15 cellular contexts compared by ENCODE assay signal in genomic region chr1:161706116-161706482, GRCh38. TPM values are rescaled to one million over a fixed set of nuclear protein-coding genes. Genes with fewer than 3 reads are reported as not detected.
A peak's percentile ranks its signal among the peaks of the same experiment; 100 is the strongest.
DNase-seq lines count a peak whose midpoint lies in the region; ATAC-seq and TF ChIP-seq lines count a peak whose summit lies in the region.
"Had no signal": no experiment of that assay in that cellular context is flagged by ENCODE, and none has a peak within 500 bp of the region (broad histone marks: within the 10 kb centered on the region; RNA-seq: fewer than 3 reads in every experiment).

No MANE protein-coding gene starts in this region.

- no peaks in the 10 kb centered on the region for H3K9me3 ChIP-seq in HCT116 (ENCODE audit: control insufficient read depth in 1 of 2, insufficient read depth in 1 of 2, low read depth in 1 of 2, low read length in 2 of 2)
- no peaks in the 10 kb centered on the region for H3K9me3 ChIP-seq in SU-DHL-6 (ENCODE audit: insufficient read depth, low read length)
- H3K9me3 ChIP-seq in osteoblast (ENCODE audit: low read depth, low read length) = no peaks in the 10 kb centered on the region
- H3K9me3 ChIP-seq in left lung = no peaks in the 10 kb centered on the region
- H3K9me3 ChIP-seq: esophagus muscularis mucosa, Peyer's patch had no signal

- H4K20me1 ChIP-seq in HCT116 (ENCODE audit: insufficient read depth) (no peaks in the 10 kb centered on the region), SU-DHL-6 (ENCODE audit: low read depth, low read length) (0 out of 2 replicates have a peak, but pooled peaks cover 5% of the 10 kb centered on the region), osteoblast (ENCODE audit: insufficient read depth, low read length) (no peaks in the 10 kb centered on the region)

- DNase-seq in EL = peak; percentile 77
- no peak for DNase-seq in HCT116 (ENCODE audit: low read depth, low spot score)
- no peak for DNase-seq in osteoblast (ENCODE audit: insufficient read length, low spot score, missing footprints)
- no peak for DNase-seq in stimulated activated naive CD4-positive, alpha-beta T cell treated with Interleukin-2 at 50 U/mL for 16 hours (lab: John Stamatoyannopoulos, UW)
- no peak for DNase-seq in left lung
- DNase-seq in left lobe of liver (ENCODE audit: low spot score) = no peak
- DNase-seq in cerebellar nuclear complex (lab: John Stamatoyannopoulos, UW) = no peak
- DNase-seq: DMS 273 treated with DMSO at 0.1 percent for 48 hours; NCI-H2171; stimulated activated CD4-positive, alpha-beta T cell treated with anti-CD3 and anti-CD28 coated beads, Interleukin-12 subunit alpha, Interleukin-12 subunit beta, amount 100 ng/mL, for 4 hours had no signal

- H3K27ac ChIP-seq in HCT116 (ENCODE audit: low read depth, low read length) (no peak overlapping the region), SU-DHL-6 (ENCODE audit: low read depth, low read length) (peak overlapping the region; percentile 98), osteoblast (ENCODE audit: low read depth, low read length) (peak overlapping the region; percentile 94), left lung (no peak overlapping the region)
- H3K27ac ChIP-seq: KMS-11 had no signal

- CTCF ChIA-PET in HCT116 (lab: Charles Lee) = no interaction called here

- H3K4me2 ChIP-seq in HCT116 (ENCODE audit: low read length) (0 out of 2 replicates have a peak overlapping the region, but pooled peaks have one; percentile 10), SU-DHL-6 (ENCODE audit: low read depth, low read length, poor library complexity, severe bottlenecking) (peak overlapping the region; percentile 91), osteoblast (ENCODE audit: insufficient read depth, low read length) (peak overlapping the region; percentile 54)
- H3K4me2 ChIP-seq: KMS-11 had no signal

- RAD21 ChIA-PET in HCT116 (lab: Charles Lee; ENCODE audit: low non-redundant PET in 1 of 2, low total read pairs in 2 of 2, uncharacterized antibody in 2 of 2, unreplicated experiment in 2 of 2) = no interaction called here

- POLR2A ChIA-PET in HCT116 (lab: Charles Lee) = no interaction called here

- H3K36me3 ChIP-seq in HCT116 (ENCODE audit: control insufficient read depth in 1 of 2, insufficient read depth in 2 of 2, low read length in 2 of 2) = no peaks in the 10 kb centered on the region
- peaks cover 10% of the 10 kb centered on the region for H3K36me3 ChIP-seq in SU-DHL-6 (ENCODE audit: low read length)
- H3K36me3 ChIP-seq in osteoblast (ENCODE audit: insufficient read depth, low read length) = no peaks in the 10 kb centered on the region
- H3K36me3 ChIP-seq in left lung = no peaks in the 10 kb centered on the region
- H3K36me3 ChIP-seq: esophagus muscularis mucosa, Peyer's patch had no signal

- H3K9ac ChIP-seq in HCT116 (ENCODE audit: low read length) (no peak overlapping the region), SU-DHL-6 (ENCODE audit: low read length) (peak overlapping the region; percentile 75)
- H3K9ac ChIP-seq: KMS-11 had no signal

- H3K9me2 ChIP-seq in HCT116 (ENCODE audit: insufficient read depth) (no peaks in the 10 kb centered on the region), SU-DHL-6 (replicated peaks; ENCODE audit: insufficient read depth, low read length) (no peaks in the 10 kb centered on the region)

- no peak for TF ChIP-seq RAD21 in HCT116 (IDR thresholded peaks at IDR 0.05; ENCODE audit: low read depth)

- H3K27me3 ChIP-seq in HCT116 (ENCODE audit: insufficient read depth, low read length) = no peaks in the 10 kb centered on the region
- no peaks in the 10 kb centered on the region for H3K27me3 ChIP-seq in SU-DHL-6 (ENCODE audit: low read length)
- no peaks in the 10 kb centered on the region for H3K27me3 ChIP-seq in osteoblast (ENCODE audit: insufficient read depth, low read length)
- peaks cover 0 to 50% of the 10 kb centered on the region in 2 donors for H3K27me3 ChIP-seq in left lung
- H3K27me3 ChIP-seq: Peyer's patch had no signal

- no peak for TF ChIP-seq POLR2A in HCT116 (IDR thresholded peaks at IDR 0.05; ENCODE audit: borderline replicate concordance, extremely low read depth, insufficient read depth, insufficient read length)

- H2AFZ ChIP-seq in HCT116 (ENCODE audit: low read depth, low read length, poor library complexity, severe bottlenecking) (no peak overlapping the region), SU-DHL-6 (ENCODE audit: low read depth, low read length, severe bottlenecking) (no peak overlapping the region), osteoblast (ENCODE audit: low read length) (peak overlapping the region; percentile 72)

- no TSS peak for BruUV-seq in HCT116 (replicated peaks; lab: Mats Ljungman, UMichigan)

- H3K4me1 ChIP-seq in HCT116 (ENCODE audit: control insufficient read depth in 1 of 2, insufficient read depth in 2 of 2, low read length in 2 of 2) = peaks cover 0 to 11% of the 10 kb centered on the region in 2 experiments; a peak in 2 of 4 replicates
- peaks cover 19% of the 10 kb centered on the region for H3K4me1 ChIP-seq in osteoblast (ENCODE audit: insufficient read depth, low read length)
- no peaks in the 10 kb centered on the region for H3K4me1 ChIP-seq in left lung
- H3K4me1 ChIP-seq: esophagus muscularis mucosa, Peyer's patch had no signal

- no peak overlapping the region for H3K4me3 ChIP-seq in HCT116 (replicated peaks in 1 of 2; ENCODE audit: low read depth in 1 of 2, low read length in 2 of 2)
- H3K4me3 ChIP-seq in SU-DHL-6 (ENCODE audit: insufficient read depth, low read length, poor library complexity, severe bottlenecking) = peak overlapping the region; percentile 44
- peak overlapping the region; percentile 4 for H3K4me3 ChIP-seq in osteoblast (ENCODE audit: insufficient read depth, low read length)
- no peak overlapping the region for H3K4me3 ChIP-seq in left lung
- H3K4me3 ChIP-seq: esophagus muscularis mucosa, Peyer's patch had no signal

- intact Hi-C loops in HCT116 (cut with micrococcal nuclease) = no loop called here
- intact Hi-C loops in left lung (cut with DNase I) = no loop called here

- peaks cover 52% of the 10 kb centered on the region for H3F3A ChIP-seq in SU-DHL-6 (ENCODE audit: insufficient read depth)

- H3K79me2 ChIP-seq in HCT116 (ENCODE audit: insufficient read depth, low read length) = no peaks in the 10 kb centered on the region
- peaks cover 41% of the 10 kb centered on the region for H3K79me2 ChIP-seq in SU-DHL-6 (ENCODE audit: insufficient read depth, low read length)
- no peaks in the 10 kb centered on the region for H3K79me2 ChIP-seq in osteoblast (ENCODE audit: insufficient read depth, low read length)

- ATAC-seq in HCT116 = no peak
- no peak for ATAC-seq in left lung
- no peak for ATAC-seq in left lobe of liver
- ATAC-seq: natural killer cell treated with Interleukin-12 subunit alpha and Interleukin-12 subunit beta and Interleukin-15 and Interleukin-18, amount 100 ng/mL, for 72 hours had no signal

- TF ChIP-seq CTCF in HCT116 (IDR thresholded peaks at IDR 0.05 in 2 of 3, conservative IDR thresholded peaks at IDR 0.05 in 1 of 3; ENCODE audit: borderline replicate concordance in 1 of 3, insufficient read depth in 1 of 3, low read depth in 2 of 3, low read length in 2 of 3) (no peak), SU-DHL-6 (IDR thresholded peaks at IDR 0.05; ENCODE audit: insufficient read depth, low read length, poor library complexity, severe bottlenecking) (no peak), osteoblast (IDR thresholded peaks at IDR 0.05; ENCODE audit: extremely low read depth, low read depth, low read length) (no peak), left lung (IDR thresholded peaks at IDR 0.05) (no peak)

TF ChIP-seq in HCT116, 20 proteins besides CTCF, POLR2A, EP300 and RAD21 (continues in another document):
- TF ChIP-seq ZBTB33 (IDR thresholded peaks at IDR 0.05; ENCODE audit: extremely low read depth, insufficient replicate concordance, low read length) (no peak), FOSL1 (IDR thresholded peaks at IDR 0.05; ENCODE audit: low read depth) (no peak), ATF3 (IDR thresholded peaks at IDR 0.05) (no peak), CBX3 (IDR thresholded peaks at IDR 0.05; ENCODE audit: low read depth) (no peak), CEBPB (IDR thresholded peaks at IDR 0.05; ENCODE audit: low read depth) (no peak), SP1 (IDR thresholded peaks at IDR 0.05; ENCODE audit: low read depth) (no peak), JUND (IDR thresholded peaks at IDR 0.05) (no peak), EZH2 (IDR thresholded peaks at IDR 0.05) (no peak), ZFX (IDR thresholded peaks at IDR 0.05) (no peak)

RNA-seq across cellular contexts. Expression of gene FCRLA, which starts 0.9 kb away (rescaled TPM):
- total RNA-seq in HCT116 (2021; ENCODE audit: unreplicated experiment) (0.25 TPM), osteoblast (0.88 and 1.4 TPM in 2 replicates), left lung (under 1 TPM in 1 of 2 donors, not detected in 1; 0.34 TPM), left lobe of liver (not detected)
- polyA plus RNA-seq in HCT116 (2012) = 0.10 and 0.27 TPM in 2 replicates
- total RNA-seq: natural killer cell treated with Interleukin-12 subunit alpha and Interleukin-12 subunit beta and Interleukin-15 and Interleukin-18, amount 100 ng/mL, for 72 hours had no signal

RNA-seq across cellular contexts. Expression of gene FCRLB, which starts 15.2 kb away (rescaled TPM):
- total RNA-seq in HCT116 (2021; ENCODE audit: unreplicated experiment) = 1.0 TPM
- polyA plus RNA-seq in HCT116 (2012) = 0.56 and 1.1 TPM in 2 replicates
- total RNA-seq in osteoblast = 1.8 TPM in 2 replicates
- 1 to 10 TPM in 1 of 2 donors, under 1 TPM in 1; 0.70 to 1.1 TPM for total RNA-seq in left lung
- 0.53 TPM for total RNA-seq in left lobe of liver

RNA-seq across cellular contexts. Expression of gene FCGR2B, which starts 43.2 kb away (rescaled TPM):
- total RNA-seq in HCT116 (2021; ENCODE audit: unreplicated experiment) (not detected), osteoblast (0.36 TPM in 1 of 2 replicates, not detected in the other), left lung (10 to 100 TPM in 1 of 2 donors, 1 to 10 TPM in 1; 8.8 to 24.1 TPM), left lobe of liver (14.9 TPM)
- not detected in 2 replicates for polyA plus RNA-seq in HCT116 (2012)

RNA-seq across cellular contexts. Expression of gene DUSP12, which starts 43.5 kb away (rescaled TPM):
- 31.6 TPM for total RNA-seq in HCT116 (2021; ENCODE audit: unreplicated experiment)
- polyA plus RNA-seq in HCT116 (2012) = 24.2 and 28.3 TPM in 2 replicates
- total RNA-seq in osteoblast = 20.6 and 32.1 TPM in 2 replicates
- 10 to 100 TPM; 13.6 to 18.9 TPM for total RNA-seq in left lung
- total RNA-seq in left lobe of liver = 4.8 TPM

Comparison
In these comparisons a context has a peak if more than half of its experiments do, and no peak if none do; other contexts are left out.
1. H3K27ac ChIP-seq: peak in SU-DHL-6 (single experiment) and osteoblast (single experiment); none in HCT116 (single experiment) and left lung (0 of 2).
2. H3K4me2 ChIP-seq: peak in every context shown above with its lines; median percentile 91 in SU-DHL-6; 54 in osteoblast; 10 in HCT116.
3. H3K4me3 ChIP-seq: peak in SU-DHL-6 (single experiment) and osteoblast (single experiment); none in HCT116 (0 of 2) and left lung (0 of 2).